9 cellular contexts compared by ENCODE assay signal in the genomic region with DNA sequence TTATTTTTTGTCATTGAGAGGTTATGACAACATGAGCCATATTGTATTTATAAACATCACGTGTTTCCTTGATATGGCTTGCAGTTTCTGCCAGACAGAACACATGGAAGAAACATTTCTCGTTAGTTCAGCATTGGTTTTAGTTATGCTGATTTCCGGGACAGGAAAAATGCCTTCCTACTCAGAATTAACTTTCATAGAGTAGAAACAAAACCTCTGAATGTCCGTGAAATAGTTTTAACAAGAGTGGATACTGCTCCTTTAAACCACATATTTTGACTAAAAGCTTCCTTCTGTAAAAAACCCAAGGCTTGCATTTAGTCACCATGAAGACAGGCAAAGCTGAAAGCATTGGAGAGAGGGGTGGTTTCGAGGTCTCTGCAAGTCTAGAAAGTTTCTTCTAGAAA.
A peak's percentile ranks its signal among the peaks of the same experiment; 100 is the strongest.
DNase-seq lines count a peak whose midpoint lies in the region; ATAC-seq, FAIRE-seq and TF ChIP-seq lines count a peak whose summit lies in the region.
"Had no signal": no experiment of that assay in that cellular context is flagged by ENCODE, and none has a peak within 500 bp of the region (broad histone marks: within the 10 kb centered on the region; RNA-seq: fewer than 3 reads in every experiment).

No MANE protein-coding gene starts in this region.

- H2AFZ ChIP-seq in astrocyte (ENCODE audit: low read depth, low read length), result no peak overlapping the region

- POLR2A ChIA-PET in WTC11 (lab: Charles Lee), result no interaction called here
- POLR2A ChIA-PET in naive thymus-derived CD8-positive, alpha-beta T cell (lab: Charles Lee), result interaction anchor here (0.5 kb wide), 1 partner anchor 1115 kb away, joined by 5 read pairs; no protein-coding TSS in a partner anchor

- peaks cover 5% of the 10 kb centered on the region for H3K36me3 Mint-ChIP-seq in astrocyte (ENCODE audit: low read depth, unreplicated experiment)
- no peaks in the 10 kb centered on the region for H3K36me3 Mint-ChIP-seq in WTC11
- H3K36me3 Mint-ChIP-seq in naive thymus-derived CD8-positive, alpha-beta T cell, result peaks cover 0 to 4% (median 0%) of the 10 kb centered on the region in 3 donors

- H4K20me1 ChIP-seq in astrocyte (ENCODE audit: insufficient read depth, low read length), result no peaks in the 10 kb centered on the region

- intact Hi-C loops in pancreas (cut with DNase I), result no loop called here

- H3K36me3 ChIP-seq in astrocyte (ENCODE audit: insufficient read depth, low read length) (no peaks in the 10 kb centered on the region), pancreas (no peaks in the 10 kb centered on the region)

- FAIRE-seq in astrocyte (lab: Jason Lieb, UNC) (peak; percentile 88), pancreas (lab: Jason Lieb, UNC) (no peak)

- no peaks in the 10 kb centered on the region for H3K9me3 ChIP-seq in astrocyte (ENCODE audit: insufficient read depth, low read depth, low read length)
- no peaks in the 10 kb centered on the region for H3K9me3 ChIP-seq in pancreas

- no peaks in the 10 kb centered on the region for H3K9me3 Mint-ChIP-seq in astrocyte (ENCODE audit: unreplicated experiment)
- H3K9me3 Mint-ChIP-seq in WTC11, result no peaks in the 10 kb centered on the region
- peaks cover 0 to 2% (median 0%) of the 10 kb centered on the region in 9 donors for H3K9me3 Mint-ChIP-seq in naive thymus-derived CD8-positive, alpha-beta T cell

- TF ChIP-seq CTCF in astrocyte (IDR thresholded peaks at IDR 0.05; ENCODE audit: insufficient read depth, low read depth, low read length), result no peak
- no peak for TF ChIP-seq CTCF in pancreas (IDR thresholded peaks at IDR 0.05)
- no peak for TF ChIP-seq CTCF in WTC11 (IDR thresholded peaks at IDR 0.05)

- H3K27ac ChIP-seq in astrocyte (ENCODE audit: low read depth, low read length), result peak overlapping the region; percentile 80
- H3K27ac ChIP-seq in pancreas, result peak overlapping the region in 2 of 4 donors; percentile 8 to 34

- ATAC-seq in GM18870 (IDR thresholded peaks at IDR 0.05; ENCODE audit: unreplicated experiment) (peak; percentile 95), HG02763 (IDR thresholded peaks at IDR 0.05; ENCODE audit: unreplicated experiment) (peak; percentile 90), pancreas (peak; percentile 77 to 86 (median 83)), WTC11 (no peak)
- ATAC-seq in naive thymus-derived CD8-positive, alpha-beta T cell, result no peak

- H3K4me3 ChIP-seq in astrocyte (ENCODE audit: insufficient read depth, low read depth, low read length) (peak overlapping the region; percentile 22), pancreas (peak overlapping the region in 2 of 4 donors; percentile 19 to 20)

- H3K79me2 ChIP-seq in astrocyte (ENCODE audit: insufficient read depth, low read length), result no peaks in the 10 kb centered on the region

- peak overlapping the region; percentile 69 for H3K4me2 ChIP-seq in astrocyte (ENCODE audit: low read length)

- 7 to 13% methylated on average over 5 of the region's 5 CpGs for WGBS in pancreas, 2 donors

- CTCF ChIA-PET in WTC11 (lab: Charles Lee), result no interaction called here

- no peaks in the 10 kb centered on the region for H3K27me3 ChIP-seq in astrocyte (ENCODE audit: insufficient read depth, low read length)
- no peaks in the 10 kb centered on the region for H3K27me3 ChIP-seq in pancreas

- H3K4me3 Mint-ChIP-seq in astrocyte (ENCODE audit: unreplicated experiment) (peak overlapping the region; percentile 88), WTC11 (no peak overlapping the region)
- no peak overlapping the region for H3K4me3 Mint-ChIP-seq in naive thymus-derived CD8-positive, alpha-beta T cell

- H3K27me3 Mint-ChIP-seq in astrocyte (ENCODE audit: low read depth, unreplicated experiment), result no peaks in the 10 kb centered on the region
- peaks cover 3% of the 10 kb centered on the region; the same call in 1 of the 2 replicates for H3K27me3 Mint-ChIP-seq in WTC11 (ENCODE audit: low read depth)
- H3K27me3 Mint-ChIP-seq in naive thymus-derived CD8-positive, alpha-beta T cell, result peaks cover 6 to 36% (median 12%) of the 10 kb centered on the region in 5 donors

- peak overlapping the region; percentile 58 for H3K9ac ChIP-seq in astrocyte (ENCODE audit: low read length)

- DNase-seq in astrocyte (ENCODE audit: low read depth), result peak; percentile 53
- DNase-seq in pancreas, result no peak
- DNase-seq in 8988T, result no peak
- DNase-seq in WTC11 (ENCODE audit: low spot score), result no peak
- no peak for DNase-seq in naive thymus-derived CD8-positive, alpha-beta T cell
- DNase-seq in amygdala (lab: John Stamatoyannopoulos, UW), result no peak
- DNase-seq: NCI-H446 treated with DMSO at 0.1 percent for 48 hours had no signal

- H3K27ac Mint-ChIP-seq in astrocyte (ENCODE audit: unreplicated experiment), result peak overlapping the region; percentile 93
- no peak overlapping the region for H3K27ac Mint-ChIP-seq in WTC11
- H3K27ac Mint-ChIP-seq in naive thymus-derived CD8-positive, alpha-beta T cell, result no peak overlapping the region

- H3K4me1 Mint-ChIP-seq in astrocyte (ENCODE audit: low read depth, unreplicated experiment) (peaks cover 52% of the 10 kb centered on the region), WTC11 (peaks cover 29% of the 10 kb centered on the region)
- H3K4me1 Mint-ChIP-seq in naive thymus-derived CD8-positive, alpha-beta T cell, result peaks cover 4 to 8% (median 5%) of the 10 kb centered on the region in 4 donors

- H3K4me1 ChIP-seq in astrocyte (ENCODE audit: insufficient read depth, low read length) (peaks cover 35% of the 10 kb centered on the region), pancreas (peaks cover 0 to 20% (median 7%) of the 10 kb centered on the region in 3 donors)

TF ChIP-seq in WTC11, 78 proteins besides CTCF, POLR2A, EP300 and RAD21:
- no peak for TF ChIP-seq TEAD1 (CRISPR knock-in tag; IDR thresholded peaks at IDR 0.05)
- no peak for TF ChIP-seq NR3C1 (CRISPR knock-in tag; conservative IDR thresholded peaks at IDR 0.05; ENCODE audit: low read depth)
- no peak for TF ChIP-seq MXD4 (CRISPR knock-in tag; IDR thresholded peaks at IDR 0.05; ENCODE audit: borderline replicate concordance)
- TF ChIP-seq ESRRA (CRISPR knock-in tag; IDR thresholded peaks at IDR 0.05; ENCODE audit: borderline replicate concordance), result no peak

Comparison
In these comparisons a context has a peak if more than half of its experiments do, and no peak if none do; other contexts are left out.
1. ATAC-seq: peak in GM18870 (single experiment), HG02763 (single experiment) and pancreas (4 of 4); none in WTC11 (single experiment) and naive thymus-derived CD8-positive, alpha-beta T cell (0 of 2).